Comparison of ENCODE assay signal across 24 cellular contexts in genomic region chr9:3514786-3515185, GRCh38.
"Had no signal": no experiment of that assay in that cellular context is flagged by ENCODE, and none has a peak within 500 bp of the region (broad histone marks: within the 10 kb centered on the region; RNA-seq: fewer than 3 reads in every experiment).

No MANE protein-coding gene starts in this region.

- H3K9me3 ChIP-seq: adrenal gland had no signal

- H3K27ac Mint-ChIP-seq: activated CD4-positive, alpha-beta memory T cell treated with anti-CD3 and anti-CD28 coated beads, Interleukin-2, amount 10 ng/mL, durations not matched to agents 7 days and 5 days; activated CD4-positive, alpha-beta T cell treated with anti-CD3 and anti-CD28 coated beads for 36 hours; activated naive CD8-positive, alpha-beta T cell treated with anti-CD3 and anti-CD28 coated beads, Interleukin-2, amount 10 ng/mL, durations not matched to agents 7 days and 5 days; T-cell had no signal

- H3K4me3 ChIP-seq: adrenal gland, SK-N-MC had no signal

- H3K27ac ChIP-seq: adrenal gland, SK-N-MC, WERI-Rb-1 had no signal

- ATAC-seq: activated CD4-positive, alpha-beta T cell treated with anti-CD3 and anti-CD28 coated beads for 36 hours; Panc1; Right ventricle myocardium inferior; T-cell had no signal

- H3K27me3 ChIP-seq: adrenal gland had no signal

- H3K4me3 Mint-ChIP-seq: activated CD4-positive, alpha-beta memory T cell treated with anti-CD3 and anti-CD28 coated beads, Interleukin-2, amount 10 ng/mL, durations not matched to agents 7 days and 5 days; activated CD4-positive, alpha-beta T cell treated with anti-CD3 and anti-CD28 coated beads for 36 hours; activated naive CD8-positive, alpha-beta T cell treated with anti-CD3 and anti-CD28 coated beads, Interleukin-2, amount 10 ng/mL, durations not matched to agents 7 days and 5 days; T-cell had no signal

- H3K9me3 Mint-ChIP-seq: activated CD4-positive, alpha-beta memory T cell treated with anti-CD3 and anti-CD28 coated beads, Interleukin-2, amount 10 ng/mL, durations not matched to agents 7 days and 5 days; activated naive CD8-positive, alpha-beta T cell treated with anti-CD3 and anti-CD28 coated beads, Interleukin-2, amount 10 ng/mL, durations not matched to agents 7 days and 5 days; T-cell had no signal

- H3K36me3 ChIP-seq: adrenal gland, WERI-Rb-1 had no signal

- DNase-seq: activated CD4-positive, alpha-beta memory T cell treated with anti-CD3 and anti-CD28 coated beads, Interleukin-2, amount 10 ng/mL, durations not matched to agents 7 days and 5 days; activated CD4-positive, alpha-beta T cell treated with anti-CD3 and anti-CD28 coated beads for 36 hours; activated CD4-positive, alpha-beta T cell treated with anti-CD3 and anti-CD28 coated beads, Interleukin-2, amount 50 U/mL, for 1 hour; activated CD8-positive, alpha-beta memory T cell treated with anti-CD3 and anti-CD28 coated beads, Interleukin-2, amount 50 U/mL, for 4 hours; activated naive CD4-positive, alpha-beta T cell treated with anti-CD3 and anti-CD28 coated beads, Interleukin-2, amount 50 U/mL, for 16 hours; activated naive CD8-positive, alpha-beta T cell treated with anti-CD3 and anti-CD28 coated beads, Interleukin-2, amount 10 ng/mL, durations not matched to agents 7 days and 5 days; adrenal gland; anterior cingulate cortex; NCI-H1092; NCI-H1417; NCI-H1694; NCI-H2029; NCI-H2107; NCI-H345; NCI-H510A; NCI-H526 treated with DMSO at 0.1 percent for 48 hours; NCI-H82; OCI-M1; RPMI8226; T-cell; WERI-Rb-1 had no signal

- H3K27me3 Mint-ChIP-seq: activated CD4-positive, alpha-beta memory T cell treated with anti-CD3 and anti-CD28 coated beads, Interleukin-2, amount 10 ng/mL, durations not matched to agents 7 days and 5 days; activated CD4-positive, alpha-beta T cell treated with anti-CD3 and anti-CD28 coated beads for 36 hours; activated naive CD8-positive, alpha-beta T cell treated with anti-CD3 and anti-CD28 coated beads, Interleukin-2, amount 10 ng/mL, durations not matched to agents 7 days and 5 days; T-cell had no signal
